ENCODE assay signal across 30 cellular contexts in genomic region chr3:179079537-179079936, GRCh38.
"Had no signal": no experiment of that assay in that cellular context is flagged by ENCODE, and none has a peak within 500 bp of the region (broad histone marks: within the 10 kb centered on the region; RNA-seq: fewer than 3 reads in every experiment).

No MANE protein-coding gene starts in this region.

- H3K9me3 Mint-ChIP-seq: activated naive CD4-positive, alpha-beta T cell treated with anti-CD3 and anti-CD28 coated beads, Interleukin-2, amount 50 U/mL, for 24 hours; immature natural killer cell; memory B cell; naive thymus-derived CD4-positive, alpha-beta T cell had no signal

- H3K27me3 ChIP-seq: adrenal gland, body of pancreas, cardiac muscle cell, colonic mucosa, heart left ventricle, right atrium auricular region, testis, transverse colon had no signal

- H3K27me3 Mint-ChIP-seq: activated naive CD4-positive, alpha-beta T cell treated with anti-CD3 and anti-CD28 coated beads, Interleukin-2, amount 50 U/mL, for 24 hours; memory B cell; naive thymus-derived CD4-positive, alpha-beta T cell had no signal

- H3K27ac Mint-ChIP-seq: activated naive CD4-positive, alpha-beta T cell treated with anti-CD3 and anti-CD28 coated beads, Interleukin-2, amount 50 U/mL, for 24 hours; immature natural killer cell; memory B cell; naive thymus-derived CD4-positive, alpha-beta T cell had no signal

- ATAC-seq: body of pancreas; heart left ventricle; naive thymus-derived CD4-positive, alpha-beta T cell; SK-N-SH treated with all-trans-retinoic acid at 6 μM for 48 hours had no signal

- H3K27ac ChIP-seq: adrenal gland, body of pancreas, cardiac muscle cell, colonic mucosa, heart left ventricle, right atrium auricular region, testis, transverse colon had no signal

- H3K4me2 ChIP-seq: smooth muscle cell had no signal

- H3K4me3 ChIP-seq: adrenal gland, body of pancreas, cardiac muscle cell, colonic mucosa, heart left ventricle, right atrium auricular region, smooth muscle cell, testis, transverse colon had no signal

- H3K36me3 ChIP-seq: adrenal gland, cardiac muscle cell, colonic mucosa, heart left ventricle, right atrium auricular region, transverse colon had no signal

- H3K9me3 ChIP-seq: adrenal gland, body of pancreas, colonic mucosa, heart left ventricle, right atrium auricular region, testis, transverse colon had no signal

- H3K4me3 Mint-ChIP-seq: activated naive CD4-positive, alpha-beta T cell treated with anti-CD3 and anti-CD28 coated beads, Interleukin-2, amount 50 U/mL, for 24 hours; immature natural killer cell; memory B cell; naive thymus-derived CD4-positive, alpha-beta T cell had no signal

- DNase-seq: activated CD4-positive, alpha-beta T cell treated with anti-CD3 and anti-CD28 coated beads for 4 hours; activated CD4-positive, alpha-beta T cell treated with anti-CD3 and anti-CD28 coated beads, Interleukin-2, amount 50 U/mL, for 4 hours; activated CD4-positive, CD25-positive, alpha-beta regulatory T cell; activated gamma-delta T cell treated with Interleukin-2 at 50 U/mL for 16 hours; adrenal gland; aorta; body of pancreas; cerebellar nuclear complex; colonic mucosa; effector memory CD4-positive, alpha-beta T cell; erythroblast; foreskin fibroblast; heart left ventricle; hypothalamus; immature natural killer cell; midbrain; naive thymus-derived CD4-positive, alpha-beta T cell; occipital lobe; stimulated activated CD4-positive, alpha-beta T cell treated with anti-CD3 and anti-CD28 coated beads, Interleukin-15, amount 100 ng/mL, for 24 hours; stimulated activated CD4-positive, alpha-beta T cell treated with anti-CD3 and anti-CD28 coated beads, Interleukin-2, amount 100 ng/mL, for 24 hours; stimulated activated naive CD4-positive, alpha-beta T cell treated with Interleukin-2 at 50 U/mL for 16 hours; T-helper 2 cell; testis; transverse colon had no signal

- H3K4me1 ChIP-seq: adrenal gland, body of pancreas, colonic mucosa, heart left ventricle, right atrium auricular region, testis, transverse colon had no signal

- H3K36me3 Mint-ChIP-seq: activated naive CD4-positive, alpha-beta T cell treated with anti-CD3 and anti-CD28 coated beads, Interleukin-2, amount 50 U/mL, for 24 hours; immature natural killer cell; memory B cell; naive thymus-derived CD4-positive, alpha-beta T cell had no signal
